7 cellular contexts compared by ENCODE assay signal in the genomic region with DNA sequence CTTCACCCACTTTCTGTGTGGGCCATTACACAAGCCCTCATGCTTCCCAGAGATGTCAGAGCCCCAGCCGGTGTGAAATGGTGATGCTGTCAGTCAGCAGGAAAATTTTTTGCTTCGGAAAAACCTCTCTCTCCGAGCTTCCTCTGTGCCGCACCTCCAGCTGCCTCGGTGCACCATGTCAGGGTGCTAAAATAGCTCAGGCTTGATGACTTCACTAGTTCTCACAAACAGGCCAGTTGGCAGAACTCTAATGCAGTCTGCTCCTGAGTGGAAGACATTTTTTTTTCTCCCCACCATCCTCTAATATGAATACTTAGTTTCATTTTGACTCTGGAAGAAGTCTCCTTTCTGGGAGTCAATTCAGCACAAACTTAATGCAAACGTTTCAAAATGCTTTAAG.
DNase-seq lines count a peak whose midpoint lies in the region; ATAC-seq and TF ChIP-seq lines count a peak whose summit lies in the region.

No MANE protein-coding gene starts in this region.

- H3K36me3 ChIP-seq in psoas muscle (ENCODE audit: insufficient read depth in 1 of 2, low read depth in 1 of 2), result no peaks in the 10 kb centered on the region

- peaks cover 43% of the 10 kb centered on the region for H3K4me1 ChIP-seq in psoas muscle

- H3K27ac ChIP-seq in psoas muscle, result peak overlapping the region; percentile 83

- intact Hi-C loops in psoas muscle (cut with DNase I), result loop anchor here in 1 of 2 donors (2.0 to 10.0 kb wide), 2 partner anchors 72 to 222 kb away; partner anchors contain the start of gene KLF12

- DNase-seq in fibroblast of pulmonary artery (ENCODE audit: low read depth) (peak; percentile 69), psoas muscle (peak; percentile 45 to 77), NCI-H2081 treated with DMSO at 0.1 percent for 48 hours (lab: John Stamatoyannopoulos, UW) (no peak), SW 1271 (lab: John Stamatoyannopoulos, UW) (no peak)

- no peaks in the 10 kb centered on the region for H3K27me3 ChIP-seq in psoas muscle (ENCODE audit: insufficient read depth in 3 of 3, low read length in 2 of 3)

- 1 to 3% (median 1%) methylated on average over 6 of the region's 6 CpGs for WGBS in psoas muscle, 3 donors

- ATAC-seq in GM18909 (IDR thresholded peaks at IDR 0.05; ENCODE audit: poor library complexity, unreplicated experiment), result peak; percentile 77
- peak; percentile 66 for ATAC-seq in HG02970 (IDR thresholded peaks at IDR 0.05; ENCODE audit: low FRiP score, unreplicated experiment)
- ATAC-seq in psoas muscle, result peak; percentile 90 to 97 (median 96)

- TF ChIP-seq CTCF in WI38 (IDR thresholded peaks at IDR 0.05; ENCODE audit: low read depth, low read length) (no peak), fibroblast of pulmonary artery (IDR thresholded peaks at IDR 0.05; ENCODE audit: low read length, missing control alignments) (no peak), psoas muscle (IDR thresholded peaks at IDR 0.05) (no peak)

- peak overlapping the region; percentile 40 for H3K4me3 ChIP-seq in WI38 (ENCODE audit: low read depth, low read length)
- H3K4me3 ChIP-seq in fibroblast of pulmonary artery (replicated peaks; ENCODE audit: low read depth, low read length), result peak overlapping the region; percentile 34
- peak overlapping the region; percentile 53 for H3K4me3 ChIP-seq in psoas muscle

- peaks cover 3% of the 10 kb centered on the region for H3K9me3 ChIP-seq in psoas muscle

Comparison
In these comparisons a context has a peak if more than half of its experiments do, and no peak if none do; other contexts are left out.
1. DNase-seq: peak in fibroblast of pulmonary artery (single experiment) and psoas muscle (2 of 2); none in NCI-H2081 treated with DMSO at 0.1 percent for 48 hours (single experiment) and SW 1271 (0 of 2).
2. Peak in every context shown above with its lines, with median percentiles within 50 percentile points of each other: ATAC-seq and H3K4me3 ChIP-seq.